Comparison of ENCODE assay signal across 10 cellular contexts in genomic region chr11:113394919-113395318, GRCh38. TPM values are rescaled to one million over a fixed set of nuclear protein-coding genes. Genes with fewer than 3 reads are reported as not detected.
"Had no signal": no experiment of that assay in that cellular context is flagged by ENCODE, and none has a peak within 500 bp of the region (broad histone marks: within the 10 kb centered on the region; RNA-seq: fewer than 3 reads in every experiment).

No MANE protein-coding gene starts in this region.

- H3K9me3 Mint-ChIP-seq: GM23338, H9, IgD-negative memory B cell had no signal

- H2AFZ ChIP-seq: GM23338 had no signal

- H3K4me2 ChIP-seq: GM23338, KMS-11 had no signal

- H3K9ac ChIP-seq: KMS-11 had no signal

- H3K4me3 Mint-ChIP-seq: GM23338, H9, IgD-negative memory B cell had no signal

- H3K4me3 ChIP-seq: GM23338 had no signal

- H3K27ac Mint-ChIP-seq: GM23338, H9 had no signal

- DNase-seq: H9, HCEC 1CT, KBM-7 had no signal

- H3K27ac ChIP-seq: HL-60, KMS-11 had no signal

- ATAC-seq: GM23338, HepG2 had no signal

- H3K4me1 Mint-ChIP-seq: GM23338 had no signal

RNA-seq across cellular contexts. Expression of gene ANKK1, which starts 7.3 kb away (rescaled TPM):
- total RNA-seq: H1, HT1080 had no signal
